In the genomic region with DNA sequence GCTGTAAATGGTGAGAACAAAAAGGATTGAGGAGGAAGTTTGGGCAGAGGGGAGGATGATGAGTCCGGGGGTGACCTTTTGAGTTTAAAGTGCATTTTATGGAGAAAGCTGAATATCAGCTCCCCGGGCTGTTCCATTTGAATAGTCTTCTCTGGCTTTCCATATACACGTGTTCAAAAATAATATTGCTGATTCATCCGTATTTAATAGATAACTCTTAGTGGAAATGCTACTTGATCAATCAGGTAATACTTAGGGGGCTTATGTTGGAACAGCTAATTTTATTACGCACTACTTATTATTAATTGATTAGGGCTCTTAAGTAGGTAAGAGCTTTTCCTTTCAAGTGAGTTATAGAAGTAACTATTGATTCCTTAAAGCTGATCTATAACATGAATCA, we compare ENCODE assay signal across 36 cellular contexts.
"Had no signal": no experiment of that assay in that cellular context is flagged by ENCODE, and none has a peak within 500 bp of the region (broad histone marks: within the 10 kb centered on the region; RNA-seq: fewer than 3 reads in every experiment).

No MANE protein-coding gene starts in this region.

- H3K4me3 ChIP-seq: ascending aorta, cardiac muscle cell had no signal

- H3K27ac Mint-ChIP-seq: activated B cell treated with CpG ODN at 0.5 μM for 24 hours; activated CD4-positive, alpha-beta memory T cell treated with anti-CD3 and anti-CD28 coated beads, Interleukin-2, amount 10 ng/mL, durations not matched to agents 7 days and 5 days; activated CD4-positive, alpha-beta T cell treated with anti-CD3 and anti-CD28 coated beads, Interleukin-2, amount 10 ng/mL, durations not matched to agents 24 days and 14 days; activated CD8-positive, alpha-beta memory T cell treated with anti-CD3 and anti-CD28 coated beads, Interleukin-2, amount 10 ng/mL, durations not matched to agents 7 days and 5 days; activated CD8-positive, alpha-beta T cell treated with anti-CD3 and anti-CD28 coated beads, Interleukin-2, amount 10 ng/mL, durations not matched to agents 7 days and 5 days; activated naive CD4-positive, alpha-beta T cell treated with anti-CD3 and anti-CD28 coated beads, Interleukin-2, amount 10 ng/mL, durations not matched to agents 7 days and 5 days; activated naive CD4-positive, alpha-beta T cell treated with anti-CD3 and anti-CD28 coated beads, Interleukin-2, amount 50 U/mL, for 24 hours; activated naive CD8-positive, alpha-beta T cell; activated naive CD8-positive, alpha-beta T cell treated with anti-CD3 and anti-CD28 coated beads, Interleukin-2, amount 10 ng/mL, durations not matched to agents 7 days and 5 days; activated naive CD8-positive, alpha-beta T cell treated with anti-CD3 and anti-CD28 coated beads, Interleukin-2, amount 50 U/mL, for 24 hours; activated T-cell treated with anti-CD3 and anti-CD28 coated beads, Interleukin-2, amount 50 U/mL, for 24 hours; activated T-helper 2 cell treated with anti-CD3 and anti-CD28 coated beads, Interferon-gamma antibody, Interleukin-2, Interleukin-4, amounts not matched to agents 10 μg/mL and 5 μg/mL and 100 μg/mL, durations not matched to agents 14 hours and 24 hours and 36 hours; brain; T-helper 1 cell treated with Interleukin-12 subunit alpha and Interleukin-12 subunit beta and Interleukin-4 antibody, amounts not matched to agents 30 μg/mL and 1 μg/mL, for 36 hours; T-helper 2 cell treated with Interferon-gamma antibody and Interleukin-4, amounts not matched to agents 5 μg/mL and 100 μg/mL, for 36 hours had no signal

- H3K9me3 Mint-ChIP-seq: activated CD4-positive, alpha-beta memory T cell treated with anti-CD3 and anti-CD28 coated beads, Interleukin-2, amount 10 ng/mL, durations not matched to agents 7 days and 5 days; activated naive CD4-positive, alpha-beta T cell treated with anti-CD3 and anti-CD28 coated beads, Interleukin-2, amount 10 ng/mL, durations not matched to agents 7 days and 5 days; central memory CD8-positive, alpha-beta T cell; T-helper 2 cell treated with Interferon-gamma antibody and Interleukin-4, amounts not matched to agents 5 μg/mL and 100 μg/mL, for 36 hours had no signal

- H3K36me3 ChIP-seq: ascending aorta, cardiac muscle cell had no signal

- FAIRE-seq: bronchial epithelial cell, TTC549 had no signal

- H3K4me1 Mint-ChIP-seq: activated B cell treated with CpG ODN at 0.5 μM for 24 hours; activated CD4-positive, alpha-beta memory T cell treated with anti-CD3 and anti-CD28 coated beads, Interleukin-2, amount 10 ng/mL, durations not matched to agents 7 days and 5 days; activated CD8-positive, alpha-beta memory T cell treated with anti-CD3 and anti-CD28 coated beads, Interleukin-2, amount 10 ng/mL, durations not matched to agents 7 days and 5 days; activated naive CD4-positive, alpha-beta T cell treated with anti-CD3 and anti-CD28 coated beads, Interleukin-2, amount 10 ng/mL, durations not matched to agents 7 days and 5 days; activated naive CD4-positive, alpha-beta T cell treated with anti-CD3 and anti-CD28 coated beads, Interleukin-2, amount 50 U/mL, for 24 hours; activated naive CD8-positive, alpha-beta T cell treated with anti-CD3 and anti-CD28 coated beads, Interleukin-2, amount 10 ng/mL, durations not matched to agents 7 days and 5 days; activated naive CD8-positive, alpha-beta T cell treated with anti-CD3 and anti-CD28 coated beads, Interleukin-2, amount 50 U/mL, for 24 hours; brain; central memory CD8-positive, alpha-beta T cell had no signal

- H3K27me3 ChIP-seq: ascending aorta, cardiac muscle cell had no signal

- H3K9me3 ChIP-seq: ascending aorta had no signal

- H3K4me3 Mint-ChIP-seq: activated B cell treated with CpG ODN at 0.5 μM for 24 hours; activated CD4-positive, alpha-beta memory T cell treated with anti-CD3 and anti-CD28 coated beads, Interleukin-2, amount 10 ng/mL, durations not matched to agents 7 days and 5 days; activated CD4-positive, alpha-beta T cell treated with anti-CD3 and anti-CD28 coated beads, Interleukin-2, amount 10 ng/mL, durations not matched to agents 24 days and 14 days; activated CD8-positive, alpha-beta memory T cell treated with anti-CD3 and anti-CD28 coated beads, Interleukin-2, amount 10 ng/mL, durations not matched to agents 7 days and 5 days; activated CD8-positive, alpha-beta T cell treated with anti-CD3 and anti-CD28 coated beads, Interleukin-2, amount 10 ng/mL, durations not matched to agents 7 days and 5 days; activated naive CD4-positive, alpha-beta T cell treated with anti-CD3 and anti-CD28 coated beads, Interleukin-2, amount 10 ng/mL, durations not matched to agents 7 days and 5 days; activated naive CD4-positive, alpha-beta T cell treated with anti-CD3 and anti-CD28 coated beads, Interleukin-2, amount 50 U/mL, for 24 hours; activated naive CD8-positive, alpha-beta T cell; activated naive CD8-positive, alpha-beta T cell treated with anti-CD3 and anti-CD28 coated beads, Interleukin-2, amount 10 ng/mL, durations not matched to agents 7 days and 5 days; activated naive CD8-positive, alpha-beta T cell treated with anti-CD3 and anti-CD28 coated beads, Interleukin-2, amount 50 U/mL, for 24 hours; activated T-cell treated with anti-CD3 and anti-CD28 coated beads, Interleukin-2, amount 50 U/mL, for 24 hours; brain; central memory CD8-positive, alpha-beta T cell; T-helper 1 cell treated with Interleukin-12 subunit alpha and Interleukin-12 subunit beta and Interleukin-4 antibody, amounts not matched to agents 30 μg/mL and 1 μg/mL, for 36 hours; T-helper 2 cell treated with Interferon-gamma antibody and Interleukin-4, amounts not matched to agents 5 μg/mL and 100 μg/mL, for 36 hours had no signal

- ATAC-seq: activated CD8-positive, alpha-beta memory T cell treated with anti-CD3 and anti-CD28 coated beads, Interleukin-2, amount 10 ng/mL, durations not matched to agents 7 days and 5 days; activated CD8-positive, alpha-beta T cell treated with anti-CD3 and anti-CD28 coated beads, Interleukin-2, amount 10 ng/mL, durations not matched to agents 7 days and 5 days; activated naive CD8-positive, alpha-beta T cell treated with anti-CD3 and anti-CD28 coated beads, Interleukin-2, amount 50 U/mL, for 24 hours had no signal

- H3K27ac ChIP-seq: ascending aorta, cardiac muscle cell, VCaP had no signal

- DNase-seq: activated B cell treated with CpG ODN at 0.5 μM for 24 hours; activated CD4-positive, alpha-beta memory T cell treated with anti-CD3 and anti-CD28 coated beads, Interleukin-2, amount 10 ng/mL, durations not matched to agents 7 days and 5 days; activated CD4-positive, alpha-beta T cell treated with anti-CD3 and anti-CD28 coated beads for 4 hours; activated CD4-positive, alpha-beta T cell treated with anti-CD3 and anti-CD28 coated beads, Interleukin-2, amount 10 ng/mL, durations not matched to agents 24 days and 14 days; activated CD4-positive, alpha-beta T cell treated with anti-CD3 and anti-CD28 coated beads, Interleukin-2, amount 50 U/mL, for 48 hours; activated CD4-positive, CD25-positive, alpha-beta regulatory T cell treated with anti-CD3 and anti-CD28 coated beads, Interleukin-2, amount 50 U/mL, for 72 hours; activated CD8-positive, alpha-beta memory T cell treated with anti-CD3 and anti-CD28 coated beads for 24 hours; activated CD8-positive, alpha-beta memory T cell treated with anti-CD3 and anti-CD28 coated beads, Interleukin-2, amount 10 ng/mL, durations not matched to agents 7 days and 5 days; activated CD8-positive, alpha-beta memory T cell treated with anti-CD3 and anti-CD28 coated beads, Interleukin-2, amount 50 U/mL, for 48 hours; activated CD8-positive, alpha-beta T cell treated with anti-CD3 and anti-CD28 coated beads, Interleukin-2, amount 10 ng/mL, durations not matched to agents 7 days and 5 days; activated effector memory CD4-positive, alpha-beta T cell treated with Interleukin-2 at 50 U/mL for 16 hours; activated gamma-delta T cell; activated naive CD4-positive, alpha-beta T cell treated with anti-CD3 and anti-CD28 coated beads, Interleukin-2, amount 10 ng/mL, durations not matched to agents 7 days and 5 days; activated naive CD4-positive, alpha-beta T cell treated with Interleukin-2 at 50 U/mL for 16 hours; activated naive CD8-positive, alpha-beta T cell treated with anti-CD3 and anti-CD28 coated beads, Interleukin-2, amount 10 ng/mL, durations not matched to agents 7 days and 5 days; activated naive CD8-positive, alpha-beta T cell treated with anti-CD3 and anti-CD28 coated beads, Interleukin-2, amount 50 U/mL, for 24 hours; activated T-cell treated with anti-CD3 and anti-CD28 coated beads, Interleukin-2, amount 50 U/mL, for 24 hours; activated T-cell treated with anti-CD3 and anti-CD28 coated beads, Interleukin-2, amount 50 U/mL, for 48 hours; amygdala; anterior cingulate cortex; caudate nucleus; cerebellar nuclear complex; T-helper 2 cell; T-helper 9 cell had no signal

- H3K4me1 ChIP-seq: ascending aorta had no signal

- H3K36me3 Mint-ChIP-seq: activated CD8-positive, alpha-beta memory T cell treated with anti-CD3 and anti-CD28 coated beads, Interleukin-2, amount 10 ng/mL, durations not matched to agents 7 days and 5 days; activated naive CD4-positive, alpha-beta T cell treated with anti-CD3 and anti-CD28 coated beads, Interleukin-2, amount 10 ng/mL, durations not matched to agents 7 days and 5 days; activated naive CD4-positive, alpha-beta T cell treated with anti-CD3 and anti-CD28 coated beads, Interleukin-2, amount 50 U/mL, for 24 hours; activated naive CD8-positive, alpha-beta T cell; activated naive CD8-positive, alpha-beta T cell treated with anti-CD3 and anti-CD28 coated beads, Interleukin-2, amount 10 ng/mL, durations not matched to agents 7 days and 5 days; brain had no signal
